Comparison of ENCODE assay signal across 35 cellular contexts in the genomic region with DNA sequence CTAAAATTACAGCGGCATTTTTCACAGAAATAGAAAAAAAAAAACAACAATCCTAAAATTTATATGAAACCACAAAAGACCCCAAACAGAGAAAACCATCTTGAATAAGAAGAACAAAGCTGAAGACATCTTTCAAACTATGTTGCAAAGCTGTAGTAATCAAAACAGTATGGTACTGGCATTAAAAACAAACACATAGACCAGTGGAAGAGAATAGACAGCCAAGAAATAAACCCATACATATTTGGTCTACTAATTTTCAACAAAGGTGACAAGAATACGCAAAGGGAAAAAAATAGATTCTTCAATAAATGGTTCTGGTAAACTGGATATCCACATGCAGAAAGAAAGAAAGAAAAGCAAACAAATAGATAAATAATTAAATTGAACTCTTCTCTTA. TPM values are rescaled to one million over a fixed set of nuclear protein-coding genes. Genes with fewer than 3 reads are reported as not detected.
DNase-seq lines count a peak whose midpoint lies in the region; ATAC-seq, FAIRE-seq and TF ChIP-seq lines count a peak whose summit lies in the region.
"Had no signal": no experiment of that assay in that cellular context is flagged by ENCODE, and none has a peak within 500 bp of the region (broad histone marks: within the 10 kb centered on the region; RNA-seq: fewer than 3 reads in every experiment).

No MANE protein-coding gene starts in this region.

- H3K79me2 ChIP-seq in HCT116 (ENCODE audit: insufficient read depth, low read length) (no peaks in the 10 kb centered on the region), K562 (ENCODE audit: control insufficient read depth, insufficient read depth, low read length) (no peaks in the 10 kb centered on the region)

- no peak for TF ChIP-seq EP300 in K562 (IDR thresholded peaks at IDR 0.05; ENCODE audit: low read length)

- H3K4me2 ChIP-seq in HCT116 (ENCODE audit: low read length) (no peak overlapping the region), K562 (ENCODE audit: insufficient read depth, low read length) (no peak overlapping the region)
- H3K4me2 ChIP-seq: A549; BLaER1; BLaER1 treated with 17β-estradiol and CSF1 and Interleukin-3, amounts not matched to agents 10 nM and 100 nM had no signal

- in situ Hi-C loops in K562 (cut with MboI) = no loop called here

- H3K9me3 ChIP-seq in HCT116 (ENCODE audit: control insufficient read depth in 1 of 2, insufficient read depth in 1 of 2, low read depth in 1 of 2, low read length in 2 of 2) (0 out of 4 replicates have a peak, but pooled peaks cover 0 to 3% of the 10 kb centered on the region in 2 experiments), HEK293 (ENCODE audit: control insufficient read depth, insufficient read depth, low read depth, low read length) (no peaks in the 10 kb centered on the region), K562 (replicated peaks; ENCODE audit: control insufficient read depth, insufficient read depth, low read depth, low read length) (peaks cover 2% of the 10 kb centered on the region; the same call in 1 of the 2 replicates)
- H3K9me3 ChIP-seq: BE2C, Caco-2 had no signal

- no peak for FAIRE-seq in K562 (lab: Jason Lieb, UNC)
- FAIRE-seq: A204.1, A549, D721Med had no signal

- RAD21 ChIA-PET in HCT116 (lab: Charles Lee; ENCODE audit: low non-redundant PET in 1 of 2, low total read pairs in 2 of 2, uncharacterized antibody in 2 of 2, unreplicated experiment in 2 of 2) = no interaction called here

- TF ChIP-seq RAD21 in HCT116 (IDR thresholded peaks at IDR 0.05; ENCODE audit: low read depth) (no peak), K562 (CRISPR knock-in tag; conservative IDR thresholded peaks at IDR 0.05 in 1 of 2, IDR thresholded peaks at IDR 0.05 in 1 of 2) (no peak)

- 0% methylated on average over 2 of the region's 2 CpGs for WGBS in K562 (ENCODE audit: insufficient coverage, low coverage, missing lambda C conversion rate)

- H3K9me3 Mint-ChIP-seq in osteocyte (ENCODE audit: unreplicated experiment) = peaks cover 15% of the 10 kb centered on the region

- no peaks in the 10 kb centered on the region for H4K20me1 ChIP-seq in HCT116 (ENCODE audit: insufficient read depth)
- H4K20me1 ChIP-seq in K562 (replicated peaks; ENCODE audit: control insufficient read depth, insufficient read depth, low read length) = no peaks in the 10 kb centered on the region
- H4K20me1 ChIP-seq: BLaER1; BLaER1 treated with 17β-estradiol and CSF1 and Interleukin-3, amounts not matched to agents 10 nM and 100 nM had no signal

- peaks cover 7% of the 10 kb centered on the region for H3K4me1 Mint-ChIP-seq in osteocyte (ENCODE audit: unreplicated experiment)
- H3K4me1 Mint-ChIP-seq: B cell; CD14-positive monocyte; CD4-positive, alpha-beta memory T cell; CD4-positive, CD25-positive, alpha-beta regulatory T cell; CD8-positive, alpha-beta memory T cell had no signal

- no peaks in the 10 kb centered on the region for H3K4me1 ChIP-seq in HCT116 (ENCODE audit: control insufficient read depth in 1 of 2, insufficient read depth in 2 of 2, low read length in 2 of 2)
- no peaks in the 10 kb centered on the region for H3K4me1 ChIP-seq in HEK293 (ENCODE audit: control insufficient read depth, insufficient read depth, low read length)
- no peaks in the 10 kb centered on the region for H3K4me1 ChIP-seq in K562 (replicated peaks in 1 of 2; ENCODE audit: control insufficient read depth in 2 of 2, insufficient read depth in 2 of 2, low read length in 2 of 2)
- H3K4me1 ChIP-seq: A549; BE2C; BLaER1; BLaER1 treated with 17β-estradiol and CSF1 and Interleukin-3, amounts not matched to agents 10 nM and 100 nM; Caco-2 had no signal

- H3K4me3 ChIP-seq in HCT116 (replicated peaks in 1 of 2; ENCODE audit: low read depth in 1 of 2, low read length in 2 of 2) (no peak overlapping the region), HEK293 (ENCODE audit: low read depth, low read length) (no peak overlapping the region), K562 (no peak overlapping the region)
- H3K4me3 ChIP-seq: A549; BLaER1; BLaER1 treated with 17β-estradiol and CSF1 and Interleukin-3, amounts not matched to agents 10 nM and 100 nM had no signal

- BruUV-seq in HCT116 (replicated peaks; lab: Mats Ljungman, UMichigan) = no TSS peak
- no TSS peak for BruUV-seq in K562 (replicated peaks; lab: Mats Ljungman, UMichigan)

- H3K4me3 Mint-ChIP-seq in osteocyte (ENCODE audit: unreplicated experiment) = no peak overlapping the region
- H3K4me3 Mint-ChIP-seq: B cell; CD14-positive monocyte; CD4-positive, alpha-beta memory T cell; CD4-positive, alpha-beta T cell; CD4-positive, CD25-positive, alpha-beta regulatory T cell; CD8-positive, alpha-beta memory T cell; CD8-positive, alpha-beta T cell had no signal

- H3K9ac ChIP-seq in HCT116 (ENCODE audit: low read length) (no peak overlapping the region), K562 (ENCODE audit: insufficient read depth in 1 of 2, low read depth in 2 of 2, low read length in 2 of 2) (no peak overlapping the region)
- H3K9ac ChIP-seq: BLaER1; BLaER1 treated with 17β-estradiol and CSF1 and Interleukin-3, amounts not matched to agents 10 nM and 100 nM had no signal

- H3K36me3 Mint-ChIP-seq in osteocyte (ENCODE audit: unreplicated experiment) = peaks cover 6% of the 10 kb centered on the region
- H3K36me3 Mint-ChIP-seq: CD14-positive monocyte; CD4-positive, alpha-beta memory T cell; CD4-positive, CD25-positive, alpha-beta regulatory T cell; CD8-positive, alpha-beta T cell had no signal

- H3K27ac ChIP-seq in HCT116 (ENCODE audit: low read depth, low read length) (no peak overlapping the region), HEK293 (ENCODE audit: extremely low read depth, low read depth, low read length) (no peak overlapping the region), K562 (ENCODE audit: extremely low read depth, low read depth, low read length) (no peak overlapping the region)
- H3K27ac ChIP-seq: 22Rv1; A549; BLaER1; BLaER1 treated with 17β-estradiol and CSF1 and Interleukin-3, amounts not matched to agents 10 nM and 100 nM; C4-2B had no signal

- H3K36me3 ChIP-seq in HCT116 (ENCODE audit: control insufficient read depth in 1 of 2, insufficient read depth in 2 of 2, low read length in 2 of 2) (no peaks in the 10 kb centered on the region), HEK293 (ENCODE audit: control insufficient read depth in 2 of 2, insufficient read depth in 1 of 2, low read length in 2 of 2) (no peaks in the 10 kb centered on the region), K562 (ENCODE audit: control insufficient read depth, insufficient read depth, low read length) (no peaks in the 10 kb centered on the region)
- H3K36me3 ChIP-seq: BE2C; BLaER1; BLaER1 treated with 17β-estradiol and CSF1 and Interleukin-3, amounts not matched to agents 10 nM and 100 nM had no signal

- no peaks in the 10 kb centered on the region for H3K9me2 ChIP-seq in HCT116 (ENCODE audit: insufficient read depth)

- POLR2A ChIA-PET in HCT116 (lab: Charles Lee) (no interaction called here), HEK293 (lab: Yijun Ruan, JAX) (no interaction called here), K562 (lab: Yijun Ruan, JAX) (no interaction called here)

- no peak for ATAC-seq in HCT116
- no peak for ATAC-seq in K562
- ATAC-seq: A549; CD8-positive, alpha-beta T cell had no signal

- CTCF ChIA-PET in HCT116 (lab: Charles Lee) (no interaction called here), HEK293 (lab: Yijun Ruan, JAX) (interaction anchor here (0.5 kb wide), 1 partner anchor 118 kb away, joined by 3 read pairs; no protein-coding TSS in a partner anchor), K562 (lab: Yijun Ruan, JAX; ENCODE audit: low intra/inter-chr PET ratio) (no interaction called here)

- H2AFZ ChIP-seq in HCT116 (ENCODE audit: low read depth, low read length, poor library complexity, severe bottlenecking) = no peak overlapping the region
- no peak overlapping the region for H2AFZ ChIP-seq in K562 (ENCODE audit: low read depth, low read length)

- no peaks in the 10 kb centered on the region for H3K9me1 ChIP-seq in K562 (ENCODE audit: control insufficient read depth, insufficient read depth, low read length)

- H3K27me3 Mint-ChIP-seq in osteocyte (ENCODE audit: unreplicated experiment) = peaks cover 3% of the 10 kb centered on the region

- TF ChIP-seq POLR2A in HCT116 (IDR thresholded peaks at IDR 0.05; ENCODE audit: borderline replicate concordance, extremely low read depth, insufficient read depth, insufficient read length) (no peak), K562 (conservative IDR thresholded peaks at IDR 0.05) (no peak)

- intact Hi-C loops in HCT116 (cut with micrococcal nuclease) (no loop called here), K562 (cut with micrococcal nuclease) (no loop called here)

- no peak for TF ChIP-seq CTCF in HCT116 (IDR thresholded peaks at IDR 0.05 in 2 of 3, conservative IDR thresholded peaks at IDR 0.05 in 1 of 3; ENCODE audit: borderline replicate concordance in 1 of 3, insufficient read depth in 1 of 3, low read depth in 2 of 3, low read length in 2 of 3)
- TF ChIP-seq CTCF in HEK293 (tag by site-specific recombination; IDR thresholded peaks at IDR 0.05) = no peak
- no peak for TF ChIP-seq CTCF in K562 (IDR thresholded peaks at IDR 0.05 in 2 of 3, conservative IDR thresholded peaks at IDR 0.05 in 1 of 3; ENCODE audit: insufficient read depth in 2 of 3, low read depth in 1 of 3, low read length in 3 of 3)
- TF ChIP-seq CTCF in osteocyte (IDR thresholded peaks at IDR 0.05) = no peak

- H3K27ac Mint-ChIP-seq in osteocyte (ENCODE audit: unreplicated experiment) = no peak overlapping the region
- H3K27ac Mint-ChIP-seq: B cell; CD14-positive monocyte; CD4-positive, alpha-beta memory T cell; CD4-positive, alpha-beta T cell; CD4-positive, CD25-positive, alpha-beta regulatory T cell; CD8-positive, alpha-beta memory T cell; CD8-positive, alpha-beta T cell had no signal

- DNase-seq in HCT116 (ENCODE audit: low read depth, low spot score) = no peak
- no peak for DNase-seq in K562 (ENCODE audit: extremely low read depth in 1 of 4, low spot score in 3 of 4)
- no peak for DNase-seq in activated naive CD4-positive, alpha-beta T cell treated with Interleukin-2 at 50 U/mL for 16 hours
- no peak for DNase-seq in stimulated activated CD4-positive, alpha-beta T cell treated with anti-CD3 and anti-CD28 coated beads, Interleukin-2, amount 100 ng/mL, for 48 hours
- no peak for DNase-seq in osteocyte (ENCODE audit: extremely low spot score, unreplicated experiment)
- DNase-seq: 8988T; ACHN; AML-193; BE2C; C1 segment of cervical spinal cord; Caco-2; Calu3; CD4-positive, alpha-beta memory T cell; CD4-positive, alpha-beta T cell; CD4-positive, CD25-positive, alpha-beta regulatory T cell; CD8-positive, alpha-beta memory T cell; CD8-positive, alpha-beta T cell; COR-L47; DMS 273 treated with DMSO at 0.1 percent for 48 hours; DMS153; DMS53; DMS79; DMS79 treated with DMSO at 0.1 percent for 48 hours; DND-41; EL had no signal

- H3K27me3 ChIP-seq in HCT116 (ENCODE audit: insufficient read depth, low read length) (no peaks in the 10 kb centered on the region), K562 (ENCODE audit: control insufficient read depth in 2 of 2, insufficient read depth in 2 of 2, low read length in 2 of 2) (no peaks in the 10 kb centered on the region)
- H3K27me3 ChIP-seq: BE2C; BLaER1; BLaER1 treated with 17β-estradiol and CSF1 and Interleukin-3, amounts not matched to agents 10 nM and 100 nM had no signal

RNA-seq across cellular contexts. Expression of gene CCDC150, which starts 9.0 kb away (rescaled TPM):
- total RNA-seq in HCT116 (2021; ENCODE audit: unreplicated experiment) (29.2 TPM), K562 (2014; rRNA removed) (10.7 and 11.1 TPM in 2 replicates), K562 (2014; rRNA removed; fragmentation: Illumina TruSeq; extraction: Trizol) (12.5 and 13.4 TPM in 2 replicates), K562 (2015; rRNA removed; fragmentation: Illumina TruSeq; extraction: Trizol) (16.5 and 19.2 TPM in 2 replicates), K562 (2021) (11.2 and 11.3 TPM in 2 replicates), osteocyte (6.1 and 7.1 TPM in 2 replicates)
- 8.7 and 11.5 TPM in 2 replicates for polyA plus RNA-seq in HCT116 (2012)
- 24.3 and 131 TPM in 2 replicates for total RNA-seq in K562 (2011; cell fraction: chromatin; rRNA removed; ENCODE audit: low replicate concordance)
- 11.8 and 23.6 TPM in 2 replicates for total RNA-seq in K562 (2011; cell fraction: nucleolus; rRNA removed)
- 31.8 and 43.3 TPM in 2 replicates for total RNA-seq in K562 (2011; cell fraction: nucleoplasm; rRNA removed)
- polyA plus RNA-seq in K562 (2011; rRNA removed) (18.5 and 23.1 TPM in 2 replicates), K562 (2014; fragmentation: Illumina TruSeq; extraction: Trizol) (8.6 and 9.8 TPM in 2 replicates), K562 (2014; fragmentation: Nextera tagmentation; extraction: Ambion mirVana) (1 to 10 TPM; 4.4 to 8.4 TPM), K562 (2014; rRNA removed) (13.0 and 19.1 TPM in 2 replicates)
- 0.75 and 2.6 TPM in 2 replicates for polyA plus RNA-seq in K562 (2011; cell fraction: cytosol; rRNA removed)
- polyA plus RNA-seq in K562 (2011; cell fraction: nucleus; rRNA removed) = 52.1 and 73.8 TPM in 2 replicates
- 5.4 and 8.3 TPM in 2 replicates for polyA plus RNA-seq in K562 (2012)
- 31.4 and 32.7 TPM in 2 replicates for polyA minus RNA-seq in K562 (2011; rRNA and poly(A)+ RNA removed)
- 2.7 and 2.8 TPM in 2 replicates for polyA minus RNA-seq in K562 (2011; cell fraction: cytosol; rRNA and poly(A)+ RNA removed)
- 40.1 and 72.9 TPM in 2 replicates for polyA minus RNA-seq in K562 (2011; cell fraction: nucleus; rRNA and poly(A)+ RNA removed)
- polyA plus RNA-seq: CD14-positive monocyte; CD4-positive, alpha-beta memory T cell had no signal

RNA-seq across cellular contexts. Expression of gene HECW2, which starts 37.2 kb away (rescaled TPM):
- total RNA-seq in HCT116 (2021; ENCODE audit: unreplicated experiment) (1.3 TPM), K562 (2014; rRNA removed) (2.2 and 2.3 TPM in 2 replicates), K562 (2014; rRNA removed; fragmentation: Illumina TruSeq; extraction: Trizol) (2.8 and 3.0 TPM in 2 replicates), K562 (2015; rRNA removed; fragmentation: Illumina TruSeq; extraction: Trizol) (3.3 and 3.6 TPM in 2 replicates), K562 (2021) (2.5 and 5.2 TPM in 2 replicates), osteocyte (25.6 and 26.5 TPM in 2 replicates)
- polyA plus RNA-seq in HCT116 (2012) = 0.35 and 0.42 TPM in 2 replicates
- total RNA-seq in K562 (2011; cell fraction: chromatin; rRNA removed; ENCODE audit: low replicate concordance) = 12.1 and 26.9 TPM in 2 replicates
- total RNA-seq in K562 (2011; cell fraction: nucleolus; rRNA removed) = 5.0 and 6.3 TPM in 2 replicates
- total RNA-seq in K562 (2011; cell fraction: nucleoplasm; rRNA removed) = 12.9 and 16.0 TPM in 2 replicates
- polyA plus RNA-seq in K562 (2011; rRNA removed) (0.39 and 0.78 TPM in 2 replicates), K562 (2014; fragmentation: Illumina TruSeq; extraction: Trizol) (1.4 and 1.5 TPM in 2 replicates), K562 (2014; fragmentation: Nextera tagmentation; extraction: Ambion mirVana) (1 to 10 TPM in 1 of 2 experiments, under 1 TPM in 1; 0.41 to 1.4 TPM), K562 (2014; rRNA removed) (1.6 and 2.3 TPM in 2 replicates)
- 0.06 and 0.58 TPM in 2 replicates for polyA plus RNA-seq in K562 (2011; cell fraction: cytosol; rRNA removed)
- polyA plus RNA-seq in K562 (2011; cell fraction: nucleus; rRNA removed) = 0.94 and 1.5 TPM in 2 replicates
- polyA plus RNA-seq in K562 (2012) = 2.4 and 7.6 TPM in 2 replicates
- 0.81 and 2.0 TPM in 2 replicates for polyA minus RNA-seq in K562 (2011; rRNA and poly(A)+ RNA removed)
- polyA minus RNA-seq in K562 (2011; cell fraction: cytosol; rRNA and poly(A)+ RNA removed) = 1.2 TPM in 1 of 2 replicates, not detected in the other
- polyA minus RNA-seq in K562 (2011; cell fraction: nucleus; rRNA and poly(A)+ RNA removed) = 1.3 and 1.9 TPM in 2 replicates
- polyA plus RNA-seq: CD8-positive, alpha-beta memory T cell had no signal
